Comparison of ENCODE assay signal across 7 cellular contexts in genomic region chr6:103677290-103677689, GRCh38.
"Had no signal": no experiment of that assay in that cellular context is flagged by ENCODE, and none has a peak within 500 bp of the region (broad histone marks: within the 10 kb centered on the region; RNA-seq: fewer than 3 reads in every experiment).

No MANE protein-coding gene starts in this region.

- H3K4me3 Mint-ChIP-seq: HFFc6 had no signal

- DNase-seq: GM23248, GOT3, H7, HFFc6, IMR-90 had no signal

- ATAC-seq: HCT116, K562 had no signal

- H3K27ac Mint-ChIP-seq: HFFc6 had no signal
